In genomic region chr5:124746916-124747769, GRCh38 we compare ENCODE assay signal across 9 cellular contexts. TPM values are rescaled to one million over a fixed set of nuclear protein-coding genes. Genes with fewer than 3 reads are reported as not detected.
DNase-seq lines count a peak whose midpoint lies in the region; ATAC-seq, FAIRE-seq and TF ChIP-seq lines count a peak whose summit lies in the region.
"Had no signal": no experiment of that assay in that cellular context is flagged by ENCODE, and none has a peak within 500 bp of the region (broad histone marks: within the 10 kb centered on the region; RNA-seq: fewer than 3 reads in every experiment).

No MANE protein-coding gene starts in this region.

- no peak overlapping the region for H3K27ac Mint-ChIP-seq in activated CD4-positive, alpha-beta T cell treated with anti-CD3 and anti-CD28 coated beads for 36 hours

- H3K4me1 ChIP-seq in HUES64 (ENCODE audit: insufficient read depth, low read length) (peaks cover 44% of the 10 kb centered on the region), OCI-LY7 (ENCODE audit: insufficient read depth, low read length, poor library complexity, severe bottlenecking) (peaks cover 17% of the 10 kb centered on the region), skeletal muscle satellite cell (ENCODE audit: control insufficient read depth, insufficient read depth, low read length) (peaks cover 31% of the 10 kb centered on the region)

- H3K4me3 Mint-ChIP-seq in activated CD4-positive, alpha-beta T cell treated with anti-CD3 and anti-CD28 coated beads for 36 hours = peak overlapping the region; percentile 56

- under 1% methylated on average over 19 of the region's 32 CpGs for WGBS in HUES64

- BruUV-seq in OCI-LY7 (replicated peaks; lab: Mats Ljungman, UMichigan) = no TSS peak

- H3K27me3 Mint-ChIP-seq in activated CD4-positive, alpha-beta T cell treated with anti-CD3 and anti-CD28 coated beads for 36 hours = peaks cover 45% of the 10 kb centered on the region

- DNase-seq in activated CD4-positive, alpha-beta T cell treated with anti-CD3 and anti-CD28 coated beads for 36 hours = peak; percentile 7
- no peak for DNase-seq in activated CD4-positive, alpha-beta T cell treated with anti-CD3 and anti-CD28 coated beads, Interleukin-2, amount 50 U/mL, for 48 hours
- DNase-seq in OCI-LY7 (ENCODE audit: low spot score) (peak; percentile 93), choroid plexus epithelial cell (ENCODE audit: low read depth) (peak; percentile 98)
- DNase-seq in stimulated activated CD4-positive, alpha-beta T cell treated with anti-CD3 and anti-CD28 coated beads, Interleukin-4, amount 100 ng/mL, for 4 hours = no peak
- DNase-seq: DND-41 had no signal

- intact Hi-C loops in activated CD4-positive, alpha-beta T cell treated with anti-CD3 and anti-CD28 coated beads for 36 hours (cut with DNase I, micrococcal nuclease) = loop anchor here in 1 of 2 experiments (5.0 kb wide), 1 partner anchor 165 kb away; no protein-coding TSS in a partner anchor
- intact Hi-C loops in OCI-LY7 (cut with micrococcal nuclease; ENCODE audit: unreplicated experiment) = loop anchor here (2.0 to 10.0 kb wide), 4 partner anchors 80 to 1858 kb away; partner anchors contain the start of gene PHAX

- H3K4me3 ChIP-seq in HUES64 (ENCODE audit: low read length) (peak overlapping the region; percentile 90), OCI-LY7 (ENCODE audit: low read depth, low read length, poor library complexity, severe bottlenecking) (peak overlapping the region; percentile 85), choroid plexus epithelial cell (ENCODE audit: low read depth, low read length) (peak overlapping the region; percentile 80), skeletal muscle satellite cell (ENCODE audit: low read length) (peak overlapping the region; percentile 80)

- peaks cover 53% of the 10 kb centered on the region for H3K79me2 ChIP-seq in OCI-LY7 (ENCODE audit: insufficient read depth, low read depth, low read length)

- POLR2A ChIA-PET in activated CD4-positive, alpha-beta T cell treated with anti-CD3 and anti-CD28 coated beads for 36 hours (lab: Charles Lee) = no interaction called here
- POLR2A ChIA-PET in OCI-LY7 (lab: Charles Lee) = interaction anchor here (0.6 to 7.3 kb wide), 34 partner anchors 11 to 704 kb away, joined by 3 to 84 read pairs (median 5); no protein-coding TSS in a partner anchor

- TF ChIP-seq CTCF in OCI-LY7 (conservative IDR thresholded peaks at IDR 0.05; ENCODE audit: low read length) (no peak), choroid plexus epithelial cell (conservative IDR thresholded peaks at IDR 0.05; ENCODE audit: low read depth, low read length) (no peak)

- no peak for ATAC-seq in activated CD4-positive, alpha-beta T cell treated with anti-CD3 and anti-CD28 coated beads for 36 hours

- H3K9me3 ChIP-seq in HUES64 (ENCODE audit: insufficient read depth, low read depth, low read length) (no peaks in the 10 kb centered on the region), OCI-LY7 (ENCODE audit: low read length) (no peaks in the 10 kb centered on the region), skeletal muscle satellite cell (replicated peaks; ENCODE audit: low read length) (no peaks in the 10 kb centered on the region)

- peaks cover 2% of the 10 kb centered on the region for H3K9me3 Mint-ChIP-seq in activated CD4-positive, alpha-beta T cell treated with anti-CD3 and anti-CD28 coated beads for 36 hours (ENCODE audit: low read depth)

- CTCF ChIA-PET in activated CD4-positive, alpha-beta T cell treated with anti-CD3 and anti-CD28 coated beads for 36 hours (lab: Charles Lee) = interaction anchor here (0.7 kb wide), 1 partner anchor 1502 kb away, joined by 4 read pairs; no protein-coding TSS in a partner anchor
- CTCF ChIA-PET in OCI-LY7 (lab: Charles Lee; ENCODE audit: unreplicated experiment) = interaction anchor here (0.6 kb wide), 1 partner anchor 226 kb away, joined by 3 read pairs; no protein-coding TSS in a partner anchor

- H3K4me1 Mint-ChIP-seq in activated CD4-positive, alpha-beta T cell treated with anti-CD3 and anti-CD28 coated beads for 36 hours = peaks cover 32% of the 10 kb centered on the region

- no peaks in the 10 kb centered on the region for H3K36me3 ChIP-seq in HUES64 (ENCODE audit: insufficient read depth, low read length)
- H3K36me3 ChIP-seq in OCI-LY7 (ENCODE audit: insufficient read depth, low read length) = no peaks in the 10 kb centered on the region
- H3K36me3 ChIP-seq in skeletal muscle satellite cell (ENCODE audit: insufficient read depth, low read length) = no peaks in the 10 kb centered on the region

- no peaks in the 10 kb centered on the region for H3K36me3 Mint-ChIP-seq in activated CD4-positive, alpha-beta T cell treated with anti-CD3 and anti-CD28 coated beads for 36 hours (ENCODE audit: low read depth)

- H3K9ac ChIP-seq in HUES64 (ENCODE audit: low read depth, low read length) (peak overlapping the region; percentile 85), skeletal muscle satellite cell (ENCODE audit: low read depth, low read length) (peak overlapping the region; percentile 86)

- H3K4me2 ChIP-seq in OCI-LY7 (ENCODE audit: low read length) (peak overlapping the region; percentile 94), skeletal muscle satellite cell (ENCODE audit: low read length) (peak overlapping the region; percentile 94)

- no peaks in the 10 kb centered on the region for H3K9me2 ChIP-seq in OCI-LY7 (ENCODE audit: insufficient read depth, low read length)

- peak overlapping the region; percentile 65; the same call in 1 of the 2 replicates for H2AFZ ChIP-seq in OCI-LY7 (ENCODE audit: low read length)

- no peaks in the 10 kb centered on the region for H4K20me1 ChIP-seq in OCI-LY7 (ENCODE audit: insufficient read depth, low read length)

- H3K27me3 ChIP-seq in HUES64 (ENCODE audit: insufficient read depth, low read length) (no peaks in the 10 kb centered on the region), skeletal muscle satellite cell (ENCODE audit: control insufficient read depth, insufficient read depth, low read length) (no peaks in the 10 kb centered on the region)

- H3K27ac ChIP-seq in HUES64 (ENCODE audit: low read depth, low read length) (peak overlapping the region; percentile 95), OCI-LY7 (ENCODE audit: low read depth, low read length, poor library complexity, severe bottlenecking) (peak overlapping the region; percentile 97)

- FAIRE-seq in islet of Langerhans (lab: Jason Lieb, UNC) = peak; percentile 97

RNA-seq across cellular contexts. Expression of gene ZNF608, which starts 0.7 kb away (rescaled TPM):
- not detected for total RNA-seq in activated CD4-positive, alpha-beta T cell treated with anti-CD3 and anti-CD28 coated beads for 36 hours
- 30.8 TPM for polyA plus RNA-seq in HUES64 (2013, experiment 1 of 2)
- 38.7 TPM for polyA plus RNA-seq in HUES64 (2013, experiment 2 of 2)
- 22.6 and 25.7 TPM in 2 replicates for total RNA-seq in OCI-LY7 (2014; rRNA removed; shearing (Covaris generic))
- 58.8 and 61.4 TPM in 2 replicates for total RNA-seq in OCI-LY7 (2022)
- 3.5 and 5.7 TPM in 2 replicates for total RNA-seq in skeletal muscle satellite cell (2012; rRNA removed)

Comparison
In these comparisons a context has a peak if more than half of its experiments do, and no peak if none do; other contexts are left out.
1. DNase-seq: peak in activated CD4-positive, alpha-beta T cell treated with anti-CD3 and anti-CD28 coated beads for 36 hours (single experiment), OCI-LY7 (single experiment) and choroid plexus epithelial cell (single experiment); none in activated CD4-positive, alpha-beta T cell treated with anti-CD3 and anti-CD28 coated beads, Interleukin-2, amount 50 U/mL, for 48 hours (0 of 2) and stimulated activated CD4-positive, alpha-beta T cell treated with anti-CD3 and anti-CD28 coated beads, Interleukin-4, amount 100 ng/mL, for 4 hours (0 of 2).
2. RNA of gene ZNF608, which starts 0.7 kb away (total RNA-seq): 22.6 to 61.4 TPM in OCI-LY7; not detected in activated CD4-positive, alpha-beta T cell treated with anti-CD3 and anti-CD28 coated beads for 36 hours; every median in the first group is over 10 times any median in the second.
3. Peak in every context shown above with its lines, with median percentiles within 50 percentile points of each other: H3K4me3 ChIP-seq.